8 cellular contexts compared by ENCODE assay signal in the genomic region with DNA sequence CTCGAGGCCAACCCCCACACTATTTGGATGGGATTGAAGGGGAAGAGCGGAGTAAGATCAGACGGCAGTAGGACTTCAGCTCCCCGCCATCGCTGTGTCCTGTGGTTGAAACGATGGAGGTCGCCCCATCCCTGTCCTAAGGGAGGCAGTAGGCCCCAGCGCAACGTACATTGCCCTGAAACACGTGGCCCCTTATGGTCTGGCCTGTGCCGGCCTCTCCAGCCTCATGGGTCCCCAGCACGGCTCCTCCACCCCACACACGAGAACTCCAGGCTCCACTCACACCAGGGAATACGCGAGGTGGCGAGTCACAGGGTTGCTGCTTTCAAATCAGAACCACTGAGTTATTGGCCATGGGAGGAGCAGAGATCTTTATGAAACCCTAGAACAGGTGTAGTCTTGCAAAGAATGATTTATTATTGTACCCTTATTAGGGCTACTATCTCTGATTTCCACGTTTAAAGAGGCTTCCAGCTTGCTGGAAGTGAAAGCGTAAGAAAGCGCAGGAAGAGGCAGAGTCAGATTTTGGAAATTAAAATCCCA. TPM values are rescaled to one million over a fixed set of nuclear protein-coding genes. Genes with fewer than 3 reads are reported as not detected.
DNase-seq lines count a peak whose midpoint lies in the region; ATAC-seq and TF ChIP-seq lines count a peak whose summit lies in the region.

No MANE protein-coding gene starts in this region.

- CTCF ChIA-PET in PC-9 (lab: Charles Lee), result interaction anchor here (0.6 to 1.8 kb wide), 21 partner anchors 13 to 792 kb away, joined by 3 to 20 read pairs (median 5); a partner anchor contains a TSS

- H3K9me3 ChIP-seq in PC-9 (ENCODE audit: insufficient read depth, low read depth), result no peaks in the 10 kb centered on the region

- intact Hi-C loops in PC-9 (cut with micrococcal nuclease; ENCODE audit: unreplicated experiment), result loop anchor here (1.0 to 2.0 kb wide), 7 partner anchors 62 to 264 kb away; a partner anchor contains a TSS
- intact Hi-C loops in sciatic nerve (cut with DNase I), result no loop called here
- intact Hi-C loops in activated T-helper 1 cell treated with anti-CD3 and anti-CD28 coated beads, Interleukin-12 subunit alpha, Interleukin-12 subunit beta, Interleukin-2, Interleukin-4 antibody, amounts not matched to agents 30 ng/mL and 10 ng/mL and 1 ng/mL, durations not matched to agents 14 hours and 24 hours and 36 hours (cut with micrococcal nuclease), result loop anchor here (1.0 kb wide), 15 partner anchors 15 to 492 kb away; a partner anchor contains a TSS

- peaks cover 17% of the 10 kb centered on the region; the same call in 1 of the 2 replicates for H3F3A ChIP-seq in PC-9 (ENCODE audit: insufficient read depth, low read depth)

- H3K4me1 ChIP-seq in PC-9 (replicated peaks; ENCODE audit: insufficient read depth), result peaks cover 12% of the 10 kb centered on the region

- TF ChIP-seq CTCF in AG09309 (IDR thresholded peaks at IDR 0.05; ENCODE audit: control insufficient read depth, insufficient read depth, low read depth, low read length, missing control alignments), result no peak
- 0 out of 2 replicates have a peak, but pooled peaks have one; percentile 31 for TF ChIP-seq CTCF in PC-9 (conservative IDR thresholded peaks at IDR 0.05)
- TF ChIP-seq CTCF in fibroblast of pulmonary artery (IDR thresholded peaks at IDR 0.05; ENCODE audit: low read length, missing control alignments), result no peak

- peak overlapping the region; percentile 44; the same call in 1 of the 2 replicates for H3K4me2 ChIP-seq in PC-9

- no peak for DNase-seq in AG09309 (ENCODE audit: low read depth)
- DNase-seq in PC-9, result peak in 1 of 2 experiments; percentile 34
- DNase-seq in fibroblast of pulmonary artery (ENCODE audit: low read depth), result no peak
- DNase-seq in sciatic nerve (ENCODE audit: low spot score), result peak; percentile 61
- DNase-seq in Ammon's horn (ENCODE audit: low spot score), result no peak
- DNase-seq in midbrain (lab: John Stamatoyannopoulos, UW), result no peak
- no peak for DNase-seq in activated T-helper 1 cell treated with anti-CD3 and anti-CD28 coated beads, Interleukin-12 subunit alpha, Interleukin-12 subunit beta, Interleukin-2, Interleukin-4 antibody, amounts not matched to agents 30 ng/mL and 10 ng/mL and 1 ng/mL, durations not matched to agents 14 hours and 24 hours and 36 hours (ENCODE audit: low spot score)

- TSS peak; percentile 74 for BruUV-seq in PC-9 (replicated peaks; lab: Mats Ljungman, UMichigan)

- H4K20me1 ChIP-seq in PC-9 (ENCODE audit: insufficient read depth), result no peaks in the 10 kb centered on the region

- POLR2A ChIA-PET in PC-9 (lab: Charles Lee; ENCODE audit: unreplicated experiment), result interaction anchor here (0.7 to 1.1 kb wide), 2 partner anchors 14 to 180 kb away, joined by 3 to 6 read pairs; a partner anchor contains a TSS

- H3K4me1 Mint-ChIP-seq in activated T-helper 1 cell treated with anti-CD3 and anti-CD28 coated beads, Interleukin-12 subunit alpha, Interleukin-12 subunit beta, Interleukin-2, Interleukin-4 antibody, amounts not matched to agents 30 ng/mL and 10 ng/mL and 1 ng/mL, durations not matched to agents 14 hours and 24 hours and 36 hours (ENCODE audit: low read depth), result peaks cover 34% of the 10 kb centered on the region

- no peak overlapping the region for H3K27ac ChIP-seq in PC-9

- H3K4me3 Mint-ChIP-seq in activated T-helper 1 cell treated with anti-CD3 and anti-CD28 coated beads, Interleukin-12 subunit alpha, Interleukin-12 subunit beta, Interleukin-2, Interleukin-4 antibody, amounts not matched to agents 30 ng/mL and 10 ng/mL and 1 ng/mL, durations not matched to agents 14 hours and 24 hours and 36 hours, result no peak overlapping the region

- no peak overlapping the region for H3K27ac Mint-ChIP-seq in activated T-helper 1 cell treated with anti-CD3 and anti-CD28 coated beads, Interleukin-12 subunit alpha, Interleukin-12 subunit beta, Interleukin-2, Interleukin-4 antibody, amounts not matched to agents 30 ng/mL and 10 ng/mL and 1 ng/mL, durations not matched to agents 14 hours and 24 hours and 36 hours

- peak; percentile 6 for ATAC-seq in GM21529 (IDR thresholded peaks at IDR 0.05; ENCODE audit: unreplicated experiment)
- peak; percentile 35 for ATAC-seq in sciatic nerve

- peak overlapping the region; percentile 27 for H3K4me3 ChIP-seq in AG09309 (ENCODE audit: control insufficient read depth, low read depth, low read length)
- H3K4me3 ChIP-seq in PC-9, result no peak overlapping the region
- peak overlapping the region; percentile 85 for H3K4me3 ChIP-seq in fibroblast of pulmonary artery (replicated peaks; ENCODE audit: low read depth, low read length)

- H3K79me2 ChIP-seq in PC-9 (ENCODE audit: low read depth), result peaks cover 33% of the 10 kb centered on the region

- no peaks in the 10 kb centered on the region for H3K27me3 ChIP-seq in PC-9 (ENCODE audit: insufficient read depth, low read depth)

- H3K9me2 ChIP-seq in PC-9 (ENCODE audit: insufficient read depth), result no peaks in the 10 kb centered on the region

- H3K36me3 ChIP-seq in PC-9 (ENCODE audit: low read depth), result peaks cover 4% of the 10 kb centered on the region; the same call in 1 of the 2 replicates

- H3K36me3 Mint-ChIP-seq in activated T-helper 1 cell treated with anti-CD3 and anti-CD28 coated beads, Interleukin-12 subunit alpha, Interleukin-12 subunit beta, Interleukin-2, Interleukin-4 antibody, amounts not matched to agents 30 ng/mL and 10 ng/mL and 1 ng/mL, durations not matched to agents 14 hours and 24 hours and 36 hours (ENCODE audit: low read depth), result peaks cover 15% of the 10 kb centered on the region

- H3K9me3 Mint-ChIP-seq in activated T-helper 1 cell treated with anti-CD3 and anti-CD28 coated beads, Interleukin-12 subunit alpha, Interleukin-12 subunit beta, Interleukin-2, Interleukin-4 antibody, amounts not matched to agents 30 ng/mL and 10 ng/mL and 1 ng/mL, durations not matched to agents 14 hours and 24 hours and 36 hours, result no peaks in the 10 kb centered on the region

- no peaks in the 10 kb centered on the region for H3K27me3 Mint-ChIP-seq in activated T-helper 1 cell treated with anti-CD3 and anti-CD28 coated beads, Interleukin-12 subunit alpha, Interleukin-12 subunit beta, Interleukin-2, Interleukin-4 antibody, amounts not matched to agents 30 ng/mL and 10 ng/mL and 1 ng/mL, durations not matched to agents 14 hours and 24 hours and 36 hours (ENCODE audit: insufficient read depth)

- peak overlapping the region; percentile 47; the same call in 1 of the 2 replicates for H2AFZ ChIP-seq in PC-9

RNA-seq across cellular contexts. Expression of a gene that starts 0.7 kb away (rescaled TPM):
- 80.4 and 109 TPM in 2 replicates for total RNA-seq in PC-9 (2021)
- 20.4 TPM for total RNA-seq in sciatic nerve
- 173 and 178 TPM in 2 replicates for total RNA-seq in activated T-helper 1 cell treated with anti-CD3 and anti-CD28 coated beads, Interleukin-12 subunit alpha, Interleukin-12 subunit beta, Interleukin-2, Interleukin-4 antibody, amounts not matched to agents 30 ng/mL and 10 ng/mL and 1 ng/mL, durations not matched to agents 14 hours and 24 hours and 36 hours

RNA-seq across cellular contexts. Expression of a gene that starts 15.2 kb away (rescaled TPM):
- total RNA-seq in PC-9 (2021) (66.8 and 67.2 TPM in 2 replicates), sciatic nerve (25.2 TPM)
- 83.4 and 87.2 TPM in 2 replicates for total RNA-seq in activated T-helper 1 cell treated with anti-CD3 and anti-CD28 coated beads, Interleukin-12 subunit alpha, Interleukin-12 subunit beta, Interleukin-2, Interleukin-4 antibody, amounts not matched to agents 30 ng/mL and 10 ng/mL and 1 ng/mL, durations not matched to agents 14 hours and 24 hours and 36 hours

RNA-seq across cellular contexts. Expression of a gene that starts 23.1 kb away (rescaled TPM):
- total RNA-seq in PC-9 (2021) (19.0 and 21.9 TPM in 2 replicates), sciatic nerve (7.5 TPM)
- 8.1 and 8.9 TPM in 2 replicates for total RNA-seq in activated T-helper 1 cell treated with anti-CD3 and anti-CD28 coated beads, Interleukin-12 subunit alpha, Interleukin-12 subunit beta, Interleukin-2, Interleukin-4 antibody, amounts not matched to agents 30 ng/mL and 10 ng/mL and 1 ng/mL, durations not matched to agents 14 hours and 24 hours and 36 hours

RNA-seq across cellular contexts. Expression of a gene that starts 35.3 kb away (rescaled TPM):
- total RNA-seq in PC-9 (2021) (20.1 and 25.9 TPM in 2 replicates), sciatic nerve (6.7 TPM)
- 20.2 and 21.4 TPM in 2 replicates for total RNA-seq in activated T-helper 1 cell treated with anti-CD3 and anti-CD28 coated beads, Interleukin-12 subunit alpha, Interleukin-12 subunit beta, Interleukin-2, Interleukin-4 antibody, amounts not matched to agents 30 ng/mL and 10 ng/mL and 1 ng/mL, durations not matched to agents 14 hours and 24 hours and 36 hours

RNA-seq across cellular contexts. Expression of a gene that starts 42.0 kb away (rescaled TPM):
- total RNA-seq in PC-9 (2021) (0.50 TPM in 1 of 2 replicates, not detected in the other), sciatic nerve (14.5 TPM)
- 259 and 287 TPM in 2 replicates for total RNA-seq in activated T-helper 1 cell treated with anti-CD3 and anti-CD28 coated beads, Interleukin-12 subunit alpha, Interleukin-12 subunit beta, Interleukin-2, Interleukin-4 antibody, amounts not matched to agents 30 ng/mL and 10 ng/mL and 1 ng/mL, durations not matched to agents 14 hours and 24 hours and 36 hours
